ENCODE assay signal across 8 cellular contexts in the genomic region with DNA sequence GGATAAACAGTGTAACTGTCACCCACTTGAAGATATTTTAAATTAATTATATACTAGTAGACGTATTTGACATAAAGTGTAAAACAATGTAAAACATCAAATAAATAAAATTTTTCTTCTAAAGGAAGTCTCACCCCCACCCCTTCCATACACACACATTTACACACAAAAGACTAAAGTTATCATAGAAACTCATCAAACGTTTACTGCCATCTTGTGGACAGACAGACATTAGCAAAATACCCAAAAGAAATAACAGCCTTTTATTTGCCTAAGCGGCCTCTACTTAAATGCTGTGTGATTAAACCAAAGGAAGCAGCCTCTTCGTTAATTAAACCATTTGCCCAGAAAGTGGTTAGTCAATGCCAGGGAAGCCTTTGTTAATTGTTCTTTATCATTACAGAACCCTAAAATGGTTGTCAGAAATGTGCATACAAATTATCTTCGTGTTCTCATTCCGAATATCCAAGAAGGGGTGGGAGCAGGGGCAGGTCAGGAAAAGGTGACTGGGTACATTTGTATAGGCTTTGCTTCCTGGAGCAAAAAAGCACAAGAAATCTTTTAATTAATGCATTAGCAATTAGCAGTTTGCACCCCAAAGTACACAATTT.
A peak's percentile ranks its signal among the peaks of the same experiment; 100 is the strongest.
DNase-seq lines count a peak whose midpoint lies in the region; ATAC-seq, FAIRE-seq and TF ChIP-seq lines count a peak whose summit lies in the region.

No MANE protein-coding gene starts in this region.

- BruUV-seq in GM12878 (replicated peaks; lab: Mats Ljungman, UMichigan): no TSS peak

- SMC1A ChIA-PET in GM12878 (lab: Charles Lee; ENCODE audit: uncharacterized antibody, unreplicated experiment): interaction anchor here (1.1 to 1.6 kb wide), 2 partner anchors 21 to 220 kb away, joined by 3 to 5 read pairs; no protein-coding TSS in a partner anchor

- WGBS in GM12878 (ENCODE audit: insufficient coverage, insufficient replicate concordance, low lambda C conversion rate, missing lambda C conversion rate): 13% methylated on average over 6 of the region's 6 CpGs

- no peak overlapping the region for H3K27ac ChIP-seq in CD4-positive, CD25-positive, alpha-beta regulatory T cell (ENCODE audit: insufficient read depth, low read length, poor library complexity, severe bottlenecking)
- H3K27ac ChIP-seq in GM12878 (ENCODE audit: control insufficient read depth, insufficient read depth): no peak overlapping the region

- TF ChIP-seq RAD21 in GM12878 (IDR thresholded peaks at IDR 0.05; ENCODE audit: insufficient read depth, low read depth, low read length): peak; percentile 66

- POLR2A ChIA-PET in GM12878 (lab: Charles Lee): no interaction called here

- H3K27ac Mint-ChIP-seq in CD4-positive, CD25-positive, alpha-beta regulatory T cell: no peak overlapping the region
- H3K27ac Mint-ChIP-seq in T-helper 2 cell treated with Interferon-gamma antibody and Interleukin-4, amounts not matched to agents 5 μg/mL and 100 μg/mL, for 36 hours: no peak overlapping the region

- no peaks in the 10 kb centered on the region for H3K79me2 ChIP-seq in GM12878 (ENCODE audit: control insufficient read depth, insufficient read depth, low read length)

- H3K4me1 ChIP-seq in CD4-positive, CD25-positive, alpha-beta regulatory T cell (ENCODE audit: control insufficient read depth, insufficient read depth, low read length, poor library complexity, severe bottlenecking): no peaks in the 10 kb centered on the region
- no peaks in the 10 kb centered on the region for H3K4me1 ChIP-seq in GM12878 (ENCODE audit: control insufficient read depth, insufficient read depth, low read length)

- H2AFZ ChIP-seq in GM12878 (ENCODE audit: control insufficient read depth, low read depth, low read length): no peak overlapping the region

- TF ChIP-seq POLR2A in GM12878 (IDR thresholded peaks at IDR 0.05; ENCODE audit: low read depth, low read length) (no peak), H54 (IDR thresholded peaks at IDR 0.05; ENCODE audit: low read depth, low read length) (no peak)

- in situ Hi-C loops in GM12878 (cut with MboI): loop anchor here (10.0 kb wide), 2 partner anchors 662 to 1312 kb away; partner anchors contain the start of gene SAMD5

- H3K4me1 Mint-ChIP-seq in CD4-positive, CD25-positive, alpha-beta regulatory T cell: no peaks in the 10 kb centered on the region
- no peaks in the 10 kb centered on the region for H3K4me1 Mint-ChIP-seq in T-helper 2 cell treated with Interferon-gamma antibody and Interleukin-4, amounts not matched to agents 5 μg/mL and 100 μg/mL, for 36 hours (ENCODE audit: low read depth)

- no peaks in the 10 kb centered on the region for H3K27me3 ChIP-seq in CD4-positive, CD25-positive, alpha-beta regulatory T cell (ENCODE audit: control insufficient read depth, insufficient read depth, low read length)
- H3K27me3 ChIP-seq in GM12878 (replicated peaks in 1 of 2; ENCODE audit: control insufficient read depth in 2 of 2, insufficient read depth in 2 of 2, low read length in 1 of 2): no peaks in the 10 kb centered on the region

- no peaks in the 10 kb centered on the region for H3K36me3 Mint-ChIP-seq in CD4-positive, CD25-positive, alpha-beta regulatory T cell
- H3K36me3 Mint-ChIP-seq in T-helper 2 cell treated with Interferon-gamma antibody and Interleukin-4, amounts not matched to agents 5 μg/mL and 100 μg/mL, for 36 hours (ENCODE audit: low read depth): no peaks in the 10 kb centered on the region

- no peak overlapping the region for H3K4me3 ChIP-seq in CD4-positive, CD25-positive, alpha-beta regulatory T cell (ENCODE audit: low read depth, low read length)
- no peak overlapping the region for H3K4me3 ChIP-seq in GM12878

- TF ChIP-seq EP300 in GM12878 (IDR thresholded peaks at IDR 0.05; ENCODE audit: borderline replicate concordance in 1 of 2, control insufficient read depth in 1 of 2, low read depth in 2 of 2, low read length in 2 of 2): no peak

- no peak for ATAC-seq in CD4-positive, CD25-positive, alpha-beta regulatory T cell (ENCODE audit: low read depth in 2 of 2)
- peak; percentile 58 for ATAC-seq in GM21367 (IDR thresholded peaks at IDR 0.05; ENCODE audit: unreplicated experiment)
- ATAC-seq in GM12878: peak; percentile 48; the same call in 2 of the 3 replicates

- RAD21 ChIA-PET in GM12878 (lab: Charles Lee; ENCODE audit: unreplicated experiment): interaction anchor here (1.3 kb wide), 2 partner anchors 18 to 660 kb away, joined by 4 to 5 read pairs; no protein-coding TSS in a partner anchor

- no peak overlapping the region for H3K4me2 ChIP-seq in GM12878 (ENCODE audit: control insufficient read depth, insufficient read depth)

- CTCF ChIA-PET in GM12878 (lab: Yijun Ruan, JAX): interaction anchor here (0.5 to 2.3 kb wide), 7 partner anchors 10 to 422 kb away, joined by 3 to 18 read pairs (median 8); no protein-coding TSS in a partner anchor

- H3K27me3 Mint-ChIP-seq in CD4-positive, CD25-positive, alpha-beta regulatory T cell: peaks cover 4% of the 10 kb centered on the region
- H3K27me3 Mint-ChIP-seq in T-helper 2 cell treated with Interferon-gamma antibody and Interleukin-4, amounts not matched to agents 5 μg/mL and 100 μg/mL, for 36 hours (ENCODE audit: low read depth): no peaks in the 10 kb centered on the region

- H3K9me3 ChIP-seq in CD4-positive, CD25-positive, alpha-beta regulatory T cell (ENCODE audit: control insufficient read depth in 2 of 2, low read length in 2 of 2): no peaks in the 10 kb centered on the region
- no peaks in the 10 kb centered on the region for H3K9me3 ChIP-seq in GM12878 (replicated peaks; ENCODE audit: control insufficient read depth, insufficient read depth, low read length)

- intact Hi-C loops in GM12878 (cut with micrococcal nuclease; ENCODE audit: unreplicated experiment): loop anchor here (1.0 to 5.0 kb wide), 4 partner anchors 21 to 1309 kb away; no protein-coding TSS in a partner anchor

- DNase-seq in CD4-positive, CD25-positive, alpha-beta regulatory T cell: peak in 2 of 3 donors; percentile 8 to 41
- DNase-seq in NCI-H2227 (lab: John Stamatoyannopoulos, UW; ENCODE audit: unreplicated experiment) (peak; percentile 50), GM12878 (ENCODE audit: low read depth, low spot score) (no peak), kidney tubule cell (ENCODE audit: low spot score) (peak; percentile 62), H54 (ENCODE audit: insufficient read length, low spot score) (no peak)
- DNase-seq in stimulated activated CD4-positive, alpha-beta T cell treated with anti-CD3 and anti-CD28 coated beads, Interleukin-2, amount 100 ng/mL, for 24 hours: no peak
- no peak for DNase-seq in T-helper 2 cell treated with Interferon-gamma antibody and Interleukin-4, amounts not matched to agents 5 μg/mL and 100 μg/mL, for 36 hours (ENCODE audit: low spot score)

- H3K9me3 Mint-ChIP-seq in CD4-positive, CD25-positive, alpha-beta regulatory T cell: no peaks in the 10 kb centered on the region
- H3K9me3 Mint-ChIP-seq in T-helper 2 cell treated with Interferon-gamma antibody and Interleukin-4, amounts not matched to agents 5 μg/mL and 100 μg/mL, for 36 hours: no peaks in the 10 kb centered on the region

- TF ChIP-seq CTCF in GM12878 (IDR thresholded peaks at IDR 0.05 in 2 of 3, conservative IDR thresholded peaks at IDR 0.05 in 1 of 3; ENCODE audit: control insufficient read depth in 2 of 3, extremely low read depth in 1 of 3, insufficient read depth in 1 of 3, low read depth in 3 of 3, low read length in 3 of 3): peak; percentile 44 to 55 (median 47); a peak in 5 of 6 replicates

- no peak overlapping the region for H3K4me3 Mint-ChIP-seq in CD4-positive, CD25-positive, alpha-beta regulatory T cell
- no peak overlapping the region for H3K4me3 Mint-ChIP-seq in T-helper 2 cell treated with Interferon-gamma antibody and Interleukin-4, amounts not matched to agents 5 μg/mL and 100 μg/mL, for 36 hours

- no peaks in the 10 kb centered on the region for H4K20me1 ChIP-seq in GM12878 (ENCODE audit: control insufficient read depth, insufficient read depth)

- no peak overlapping the region for H3K9ac ChIP-seq in GM12878 (ENCODE audit: control insufficient read depth, insufficient read depth, low read length)

- H3K36me3 ChIP-seq in CD4-positive, CD25-positive, alpha-beta regulatory T cell (ENCODE audit: control insufficient read depth, insufficient read depth, low read length): no peaks in the 10 kb centered on the region
- no peaks in the 10 kb centered on the region for H3K36me3 ChIP-seq in GM12878 (ENCODE audit: control insufficient read depth in 2 of 2, insufficient read depth in 2 of 2, low read length in 1 of 2)

- FAIRE-seq in GM12878 (lab: Jason Lieb, UNC) (no peak), H54 (lab: Jason Lieb, UNC) (no peak)

TF ChIP-seq in GM12878, 131 proteins besides CTCF, POLR2A, EP300 and RAD21:
- peak; percentile 50; the same call in 1 of the 2 replicates for TF ChIP-seq SMC3 (IDR thresholded peaks at IDR 0.05; ENCODE audit: borderline replicate concordance, low read length)
- TF ChIP-seq, protein P1, sequence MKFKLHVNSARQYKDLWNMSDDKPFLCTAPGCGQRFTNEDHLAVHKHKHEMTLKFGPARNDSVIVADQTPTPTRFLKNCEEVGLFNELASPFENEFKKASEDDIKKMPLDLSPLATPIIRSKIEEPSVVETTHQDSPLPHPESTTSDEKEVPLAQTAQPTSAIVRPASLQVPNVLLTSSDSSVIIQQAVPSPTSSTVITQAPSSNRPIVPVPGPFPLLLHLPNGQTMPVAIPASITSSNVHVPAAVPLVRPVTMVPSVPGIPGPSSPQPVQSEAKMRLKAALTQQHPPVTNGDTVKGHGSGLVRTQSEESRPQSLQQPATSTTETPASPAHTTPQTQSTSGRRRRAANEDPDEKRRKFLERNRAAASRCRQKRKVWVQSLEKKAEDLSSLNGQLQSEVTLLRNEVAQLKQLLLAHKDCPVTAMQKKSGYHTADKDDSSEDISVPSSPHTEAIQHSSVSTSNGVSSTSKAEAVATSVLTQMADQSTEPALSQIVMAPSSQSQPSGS (IDR thresholded peaks at IDR 0.05; ENCODE audit: low read length): no peak

Comparison
In these comparisons a context has a peak if more than half of its experiments do, and no peak if none do; other contexts are left out.
1. ATAC-seq: peak in GM21367 (single experiment) and GM12878 (single experiment); none in CD4-positive, CD25-positive, alpha-beta regulatory T cell (0 of 2).
2. DNase-seq: peak in CD4-positive, CD25-positive, alpha-beta regulatory T cell (2 of 3), NCI-H2227 (single experiment) and kidney tubule cell (single experiment); none in GM12878 (single experiment), stimulated activated CD4-positive, alpha-beta T cell treated with anti-CD3 and anti-CD28 coated beads, Interleukin-2, amount 100 ng/mL, for 24 hours (0 of 2), T-helper 2 cell treated with Interferon-gamma antibody and Interleukin-4, amounts not matched to agents 5 μg/mL and 100 μg/mL, for 36 hours (single experiment) and H54 (single experiment).